ENCODE assay signal across 25 cellular contexts in the genomic region with DNA sequence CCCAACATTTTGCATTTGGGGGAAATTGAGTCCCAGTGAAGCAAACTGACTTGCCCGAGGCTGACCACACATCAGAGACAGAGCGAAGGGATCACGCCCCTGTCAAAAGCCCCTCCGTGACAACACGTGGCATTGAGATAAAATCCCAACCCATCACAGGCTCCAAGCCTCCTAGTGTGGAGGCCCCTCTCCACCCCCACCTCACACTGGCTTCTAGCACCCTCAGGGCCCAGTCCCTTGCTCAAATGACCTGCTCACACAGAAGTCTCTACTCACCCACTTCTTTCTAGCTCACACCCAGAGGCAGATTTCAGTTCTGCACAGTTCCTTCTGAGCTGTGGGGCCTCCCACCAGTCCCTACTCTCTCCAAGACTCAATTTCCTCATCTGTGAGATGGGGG. TPM values are rescaled to one million over a fixed set of nuclear protein-coding genes. Genes with fewer than 3 reads are reported as not detected.
DNase-seq lines count a peak whose midpoint lies in the region; ATAC-seq, FAIRE-seq and TF ChIP-seq lines count a peak whose summit lies in the region.
"Had no signal": no experiment of that assay in that cellular context is flagged by ENCODE, and none has a peak within 500 bp of the region (broad histone marks: within the 10 kb centered on the region; RNA-seq: fewer than 3 reads in every experiment).

No MANE protein-coding gene starts in this region.

- TF ChIP-seq EP300 in HepG2 (IDR thresholded peaks at IDR 0.05; ENCODE audit: low read depth in 2 of 2, low read length in 2 of 2) (no peak), HepG2 (CRISPR knock-in tag; IDR thresholded peaks at IDR 0.05; ENCODE audit: borderline replicate concordance) (no peak)

- no peak overlapping the region for H3K9ac ChIP-seq in HepG2 (ENCODE audit: insufficient read depth, low read depth, low read length)
- H3K9ac ChIP-seq: BLaER1 treated with 17β-estradiol and CSF1 and Interleukin-3, amounts not matched to agents 10 nM and 100 nM had no signal

- peaks cover 60% of the 10 kb centered on the region; the same call in 1 of the 2 replicates for H4K20me1 ChIP-seq in HepG2 (ENCODE audit: insufficient read depth, low read length)
- H4K20me1 ChIP-seq: BLaER1 treated with 17β-estradiol and CSF1 and Interleukin-3, amounts not matched to agents 10 nM and 100 nM had no signal

- ATAC-seq in HepG2, result no peak
- ATAC-seq in right lobe of liver, result no peak
- no peak for ATAC-seq in lower lobe of right lung
- no peak for ATAC-seq in gastrocnemius medialis
- ATAC-seq: GM12878 had no signal

- no peak overlapping the region for H2AFZ ChIP-seq in HepG2 (ENCODE audit: low read length)

- H3K36me3 ChIP-seq in HepG2 (replicated peaks in 1 of 2; ENCODE audit: control insufficient read depth in 1 of 2, insufficient read depth in 2 of 2, low read length in 2 of 2) (peaks cover 28 to 52% of the 10 kb centered on the region in 2 experiments; a peak in 4 of 5 replicates), right lobe of liver (peaks cover 0 to 47% (median 23%) of the 10 kb centered on the region in 4 donors), lower lobe of right lung (no peaks in the 10 kb centered on the region), gastrocnemius medialis (no peaks in the 10 kb centered on the region), vagina (no peaks in the 10 kb centered on the region)
- H3K36me3 ChIP-seq: BE2C had no signal

- CTCF ChIA-PET in HepG2 (lab: Yijun Ruan, JAX; ENCODE audit: low intra/inter-chr PET ratio, low total read pairs), result no interaction called here

- no peak for TF ChIP-seq RAD21 in HepG2 (CRISPR knock-in tag; IDR thresholded peaks at IDR 0.05)

- H3K4me1 ChIP-seq in HepG2 (ENCODE audit: insufficient read depth, low read length), result peaks cover 13% of the 10 kb centered on the region; the same call in 1 of the 2 replicates
- peaks cover 0 to 46% (median 20%) of the 10 kb centered on the region in 4 donors for H3K4me1 ChIP-seq in right lobe of liver
- no peaks in the 10 kb centered on the region for H3K4me1 ChIP-seq in lower lobe of right lung
- H3K4me1 ChIP-seq in gastrocnemius medialis, result peaks cover 53 to 61% of the 10 kb centered on the region in 2 donors
- H3K4me1 ChIP-seq in vagina, result no peaks in the 10 kb centered on the region
- H3K4me1 ChIP-seq: BE2C had no signal

- in situ Hi-C loops in HepG2 (cut with HindIII; ENCODE audit: extremely low pct_ligation_motif_present, low pct_unique_long_range_greater_than_20kb), result no loop called here
- in situ Hi-C loops in gastrocnemius medialis (cut with MboI; ENCODE audit: low sequenced_read_pairs in 4 of 4), result no loop called here

- BruUV-seq in HepG2 (replicated peaks; lab: Mats Ljungman, UMichigan), result no TSS peak

- H3K9me3 ChIP-seq in HepG2 (ENCODE audit: low read length) (no peaks in the 10 kb centered on the region), right lobe of liver (no peaks in the 10 kb centered on the region), lower lobe of right lung (no peaks in the 10 kb centered on the region), gastrocnemius medialis (no peaks in the 10 kb centered on the region), vagina (no peaks in the 10 kb centered on the region)
- H3K9me3 ChIP-seq: A549; BE2C; BLaER1 treated with 17β-estradiol and CSF1 and Interleukin-3, amounts not matched to agents 10 nM and 100 nM had no signal

- 100% methylated on average over 2 of the region's 5 CpGs for WGBS in HepG2 (ENCODE audit: low lambda C conversion rate)
- WGBS in right lobe of liver (ENCODE audit: insufficient coverage, low coverage, low lambda C conversion rate, missing lambda C conversion rate), result no CpG with 5 or more reads among the region's 5 CpGs

- H3K27ac ChIP-seq in HepG2 (ENCODE audit: extremely low read length, insufficient read depth, low read length), result no peak overlapping the region
- no peak overlapping the region for H3K27ac ChIP-seq in right lobe of liver
- H3K27ac ChIP-seq in lower lobe of right lung, result no peak overlapping the region
- peak overlapping the region; percentile 97 to 98 (median 98) for H3K27ac ChIP-seq in gastrocnemius medialis
- no peak overlapping the region for H3K27ac ChIP-seq in vagina
- H3K27ac ChIP-seq: A549; BLaER1 treated with 17β-estradiol and CSF1 and Interleukin-3, amounts not matched to agents 10 nM and 100 nM had no signal

- H3K79me2 ChIP-seq in HepG2 (ENCODE audit: insufficient read depth, low read length), result peaks cover 13% of the 10 kb centered on the region

- H3K4me3 ChIP-seq in HepG2 (replicated peaks in 1 of 3; ENCODE audit: insufficient read depth in 1 of 3, low read depth in 2 of 3, low read length in 3 of 3) (no peak overlapping the region), right lobe of liver (no peak overlapping the region), lower lobe of right lung (no peak overlapping the region), gastrocnemius medialis (no peak overlapping the region), vagina (no peak overlapping the region)
- H3K4me3 ChIP-seq: A549; BLaER1 treated with 17β-estradiol and CSF1 and Interleukin-3, amounts not matched to agents 10 nM and 100 nM; GM12878 had no signal

- TF ChIP-seq CTCF in HepG2 (CRISPR knock-in tag; IDR thresholded peaks at IDR 0.05) (no peak), right lobe of liver (IDR thresholded peaks at IDR 0.05) (no peak), lower lobe of right lung (IDR thresholded peaks at IDR 0.05) (no peak), gastrocnemius medialis (IDR thresholded peaks at IDR 0.05 in 4 of 5, conservative IDR thresholded peaks at IDR 0.05 in 1 of 5) (no peak), vagina (IDR thresholded peaks at IDR 0.05) (no peak)

- TF ChIP-seq POLR2A in HepG2 (IDR thresholded peaks at IDR 0.05; ENCODE audit: insufficient read depth in 1 of 2, low read depth in 2 of 2, low read length in 2 of 2) (no peak), right lobe of liver (IDR thresholded peaks at IDR 0.05) (no peak), gastrocnemius medialis (IDR thresholded peaks at IDR 0.05) (no peak), vagina (IDR thresholded peaks at IDR 0.05) (no peak)

- DNase-seq in HepG2 (ENCODE audit: low spot score) (no peak), right lobe of liver (no peak), lower lobe of right lung (peak; percentile 9), gastrocnemius medialis (no peak), Kasumi-1 (lab: John Stamatoyannopoulos, UW) (no peak), vagina (ENCODE audit: extremely low spot score in 2 of 2) (no peak), NCI-H2171 (lab: John Stamatoyannopoulos, UW) (no peak)
- DNase-seq: 8988T; ACHN; AML-193; BE2C; CD4-positive, alpha-beta T cell; CD8-positive, alpha-beta memory T cell; DMS 273 treated with DMSO at 0.1 percent for 48 hours; DMS79; EL; GDM1; GOT3; HCEC 1CT had no signal

- FAIRE-seq in HepG2 (lab: Jason Lieb, UNC), result no peak
- FAIRE-seq: A549, D721Med, GM12878, H54 had no signal

- intact Hi-C loops in HepG2 (cut with micrococcal nuclease; ENCODE audit: unreplicated experiment), result loop anchor here (2.0 kb wide), 1 partner anchor 77 kb away; no protein-coding TSS in a partner anchor
- intact Hi-C loops in right lobe of liver (cut with DNase I), result no loop called here
- intact Hi-C loops in lower lobe of right lung (cut with DNase I), result no loop called here
- intact Hi-C loops in gastrocnemius medialis (cut with DNase I; ENCODE audit: low total_unique reads), result no loop called here
- intact Hi-C loops in vagina (cut with DNase I), result no loop called here

- POLR2A ChIA-PET in HepG2 (lab: Yijun Ruan, JAX), result interaction anchor here (3.2 kb wide), 1 partner anchor 9 kb away, joined by 8 read pairs; a partner anchor contains a TSS

- H3K27me3 ChIP-seq in HepG2 (ENCODE audit: control insufficient read depth in 1 of 2, insufficient read depth in 2 of 2, low read length in 2 of 2), result no peaks in the 10 kb centered on the region
- no peaks in the 10 kb centered on the region for H3K27me3 ChIP-seq in right lobe of liver
- no peaks in the 10 kb centered on the region for H3K27me3 ChIP-seq in lower lobe of right lung (ENCODE audit: low read depth)
- H3K27me3 ChIP-seq in gastrocnemius medialis, result no peaks in the 10 kb centered on the region
- no peaks in the 10 kb centered on the region for H3K27me3 ChIP-seq in vagina
- H3K27me3 ChIP-seq: BLaER1 treated with 17β-estradiol and CSF1 and Interleukin-3, amounts not matched to agents 10 nM and 100 nM had no signal

- H3K4me2 ChIP-seq in HepG2 (ENCODE audit: low read depth, low read length), result no peak overlapping the region

RNA-seq across cellular contexts. Expression of a gene that starts 10.3 kb away (rescaled TPM):
- 23.9 and 46.7 TPM in 2 replicates for total RNA-seq in HepG2 (2016; rRNA removed; fragmentation: Illumina TruSeq; extraction: Trizol)
- 42.7 and 50.6 TPM in 2 replicates for total RNA-seq in HepG2 (2016; cell fraction: cytosol; rRNA removed; fragmentation: Illumina TruSeq; extraction: Trizol; ENCODE audit: low read depth)
- 21.2 and 50.0 TPM in 2 replicates for total RNA-seq in HepG2 (2016; cell fraction: insoluble cytoplasmic fraction; rRNA removed; fragmentation: Illumina TruSeq; extraction: Trizol)
- 54.3 and 66.8 TPM in 2 replicates for total RNA-seq in HepG2 (2016; cell fraction: membrane; rRNA removed; fragmentation: Illumina TruSeq; extraction: Trizol)
- total RNA-seq in HepG2 (2016; cell fraction: nucleus; rRNA removed; fragmentation: Illumina TruSeq; extraction: Trizol), result 45.3 and 57.3 TPM in 2 replicates
- polyA plus RNA-seq in HepG2 (2011; rRNA removed), result 261 and 364 TPM in 2 replicates
- polyA plus RNA-seq in HepG2 (2011; cell fraction: cytosol; rRNA removed), result 287 and 379 TPM in 2 replicates
- 902 and 1,132 TPM in 2 replicates for polyA plus RNA-seq in HepG2 (2011; cell fraction: nucleus; rRNA removed)
- polyA plus RNA-seq in HepG2 (2012), result 157 and 225 TPM in 2 replicates
- polyA plus RNA-seq in HepG2 (2016; cell fraction: cytosol; fragmentation: Illumina TruSeq; extraction: Trizol; ENCODE audit: low read depth), result 63.0 and 76.1 TPM in 2 replicates
- polyA plus RNA-seq in HepG2 (2016; cell fraction: insoluble cytoplasmic fraction; fragmentation: Illumina TruSeq; extraction: Trizol; ENCODE audit: low read depth), result 32.2 and 40.3 TPM in 2 replicates
- 76.4 and 86.0 TPM in 2 replicates for polyA plus RNA-seq in HepG2 (2016; cell fraction: membrane; fragmentation: Illumina TruSeq; extraction: Trizol; ENCODE audit: low read depth)
- polyA plus RNA-seq in HepG2 (2016; cell fraction: nucleus; fragmentation: Illumina TruSeq; extraction: Trizol; ENCODE audit: insufficient read depth, low read depth), result 121 and 129 TPM in 2 replicates
- polyA minus RNA-seq in HepG2 (2011; rRNA and poly(A)+ RNA removed; ENCODE audit: low replicate concordance), result 189 TPM in 1 of 2 replicates, not detected in the other
- polyA minus RNA-seq in HepG2 (2011; cell fraction: cytosol; rRNA and poly(A)+ RNA removed), result 86.7 and 119 TPM in 2 replicates
- polyA minus RNA-seq in HepG2 (2011; cell fraction: nucleus; rRNA and poly(A)+ RNA removed), result 78.7 and 86.0 TPM in 2 replicates
- 100 to 1,000 TPM; 285 to 486 (median 374) TPM for total RNA-seq in right lobe of liver
- total RNA-seq in lower lobe of right lung, result 28.1 TPM
- 10 to 100 TPM in 3 of 4 donors, 1 to 10 TPM in 1; 9.1 to 24.0 (median 17.1) TPM for total RNA-seq in gastrocnemius medialis
- not detected for total RNA-seq in vagina
- total RNA-seq: CD4-positive, alpha-beta T cell; CD8-positive, alpha-beta memory T cell had no signal
- polyA plus RNA-seq: CD14-positive monocyte had no signal

RNA-seq across cellular contexts. Expression of a gene that starts 21.5 kb away (rescaled TPM):
- total RNA-seq in HepG2 (2016; rRNA removed; fragmentation: Illumina TruSeq; extraction: Trizol), result 1.5 and 2.7 TPM in 2 replicates
- total RNA-seq in HepG2 (2016; cell fraction: cytosol; rRNA removed; fragmentation: Illumina TruSeq; extraction: Trizol; ENCODE audit: low read depth), result 4.5 and 6.0 TPM in 2 replicates
- total RNA-seq in HepG2 (2016; cell fraction: insoluble cytoplasmic fraction; rRNA removed; fragmentation: Illumina TruSeq; extraction: Trizol), result 1.1 and 2.5 TPM in 2 replicates
- total RNA-seq in HepG2 (2016; cell fraction: membrane; rRNA removed; fragmentation: Illumina TruSeq; extraction: Trizol), result 6.4 and 8.1 TPM in 2 replicates
- total RNA-seq in HepG2 (2016; cell fraction: nucleus; rRNA removed; fragmentation: Illumina TruSeq; extraction: Trizol), result 1.5 and 2.0 TPM in 2 replicates
- 20.1 and 24.5 TPM in 2 replicates for polyA plus RNA-seq in HepG2 (2011; rRNA removed)
- polyA plus RNA-seq in HepG2 (2011; cell fraction: cytosol; rRNA removed), result 14.0 and 14.1 TPM in 2 replicates
- 42.7 and 48.8 TPM in 2 replicates for polyA plus RNA-seq in HepG2 (2011; cell fraction: nucleus; rRNA removed)
- 5.5 and 5.6 TPM in 2 replicates for polyA plus RNA-seq in HepG2 (2012)
- polyA plus RNA-seq in HepG2 (2016; cell fraction: cytosol; fragmentation: Illumina TruSeq; extraction: Trizol; ENCODE audit: low read depth), result 8.2 and 8.5 TPM in 2 replicates
- polyA plus RNA-seq in HepG2 (2016; cell fraction: insoluble cytoplasmic fraction; fragmentation: Illumina TruSeq; extraction: Trizol; ENCODE audit: low read depth), result 1.9 and 2.0 TPM in 2 replicates
- polyA plus RNA-seq in HepG2 (2016; cell fraction: membrane; fragmentation: Illumina TruSeq; extraction: Trizol; ENCODE audit: low read depth), result 8.0 and 8.2 TPM in 2 replicates
- polyA plus RNA-seq in HepG2 (2016; cell fraction: nucleus; fragmentation: Illumina TruSeq; extraction: Trizol; ENCODE audit: insufficient read depth, low read depth), result 6.6 and 6.8 TPM in 2 replicates
- 0.89 and 10.7 TPM in 2 replicates for polyA minus RNA-seq in HepG2 (2011; rRNA and poly(A)+ RNA removed; ENCODE audit: low replicate concordance)
- polyA minus RNA-seq in HepG2 (2011; cell fraction: cytosol; rRNA and poly(A)+ RNA removed), result 4.2 TPM in 2 replicates
- polyA minus RNA-seq in HepG2 (2011; cell fraction: nucleus; rRNA and poly(A)+ RNA removed), result 10.8 and 11.2 TPM in 2 replicates
- total RNA-seq in right lobe of liver, result 1 to 10 TPM; 2.6 to 4.9 (median 3.6) TPM
- 9.8 TPM for total RNA-seq in lower lobe of right lung
- total RNA-seq in gastrocnemius medialis, result 100 to 1,000 TPM; 194 to 469 (median 289) TPM
- 8.6 TPM for total RNA-seq in vagina

RNA-seq across cellular contexts. Expression of a gene that starts 51.7 kb away (rescaled TPM):
- total RNA-seq in HepG2 (2016; rRNA removed; fragmentation: Illumina TruSeq; extraction: Trizol) (8.0 and 14.7 TPM in 2 replicates), right lobe of liver (10 to 100 TPM; 10.4 to 34.8 (median 15.4) TPM), lower lobe of right lung (90.7 TPM), gastrocnemius medialis (10 to 100 TPM; 38.8 to 45.1 (median 43.7) TPM), vagina (61.9 TPM)
- total RNA-seq in HepG2 (2016; cell fraction: cytosol; rRNA removed; fragmentation: Illumina TruSeq; extraction: Trizol; ENCODE audit: low read depth), result 23.3 and 25.4 TPM in 2 replicates
- 7.2 and 15.9 TPM in 2 replicates for total RNA-seq in HepG2 (2016; cell fraction: insoluble cytoplasmic fraction; rRNA removed; fragmentation: Illumina TruSeq; extraction: Trizol)
- 26.9 and 28.0 TPM in 2 replicates for total RNA-seq in HepG2 (2016; cell fraction: membrane; rRNA removed; fragmentation: Illumina TruSeq; extraction: Trizol)
- total RNA-seq in HepG2 (2016; cell fraction: nucleus; rRNA removed; fragmentation: Illumina TruSeq; extraction: Trizol), result 17.9 and 19.7 TPM in 2 replicates
- 171 and 181 TPM in 2 replicates for polyA plus RNA-seq in HepG2 (2011; rRNA removed)
- polyA plus RNA-seq in HepG2 (2011; cell fraction: cytosol; rRNA removed), result 68.5 and 120 TPM in 2 replicates
- 669 and 1,022 TPM in 2 replicates for polyA plus RNA-seq in HepG2 (2011; cell fraction: nucleus; rRNA removed)
- 68.6 and 85.6 TPM in 2 replicates for polyA plus RNA-seq in HepG2 (2012)
- 47.6 and 52.1 TPM in 2 replicates for polyA plus RNA-seq in HepG2 (2016; cell fraction: cytosol; fragmentation: Illumina TruSeq; extraction: Trizol; ENCODE audit: low read depth)
- 11.6 and 19.2 TPM in 2 replicates for polyA plus RNA-seq in HepG2 (2016; cell fraction: insoluble cytoplasmic fraction; fragmentation: Illumina TruSeq; extraction: Trizol; ENCODE audit: low read depth)
- polyA plus RNA-seq in HepG2 (2016; cell fraction: membrane; fragmentation: Illumina TruSeq; extraction: Trizol; ENCODE audit: low read depth), result 43.5 and 50.9 TPM in 2 replicates
- polyA plus RNA-seq in HepG2 (2016; cell fraction: nucleus; fragmentation: Illumina TruSeq; extraction: Trizol; ENCODE audit: insufficient read depth, low read depth), result 55.7 and 69.0 TPM in 2 replicates
- polyA minus RNA-seq in HepG2 (2011; rRNA and poly(A)+ RNA removed; ENCODE audit: low replicate concordance), result 32.3 and 120 TPM in 2 replicates
- 59.4 and 66.8 TPM in 2 replicates for polyA minus RNA-seq in HepG2 (2011; cell fraction: cytosol; rRNA and poly(A)+ RNA removed)
- 94.2 and 105 TPM in 2 replicates for polyA minus RNA-seq in HepG2 (2011; cell fraction: nucleus; rRNA and poly(A)+ RNA removed)

Comparison
In these comparisons a context has a peak if more than half of its experiments do, and no peak if none do; other contexts are left out.
1. H3K27ac ChIP-seq: peak in gastrocnemius medialis (4 of 4); none in HepG2 (single experiment), right lobe of liver (0 of 3), lower lobe of right lung (single experiment) and vagina (single experiment).
2. RNA of a gene that starts 10.3 kb away (total RNA-seq): 285 to 486 TPM in right lobe of liver, 21.2 to 66.8 TPM in HepG2, 28.1 TPM in lower lobe of right lung (single experiment) and 9.1 to 24.0 TPM in gastrocnemius medialis; not detected in vagina (single experiment); every median in the first group is over 10 times any median in the second.
3. RNA of a gene that starts 21.5 kb away (total RNA-seq): 194 to 469 TPM in gastrocnemius medialis; 9.8 TPM in lower lobe of right lung (single experiment), 8.6 TPM in vagina (single experiment), 2.6 to 4.9 TPM in right lobe of liver and 1.1 to 8.1 TPM in HepG2; every median in the first group is over 10 times any median in the second.